Comparison of ENCODE assay signal across 18 cellular contexts in genomic region chr2:134401789-134402188, GRCh38.
DNase-seq lines count a peak whose midpoint lies in the region; ATAC-seq and TF ChIP-seq lines count a peak whose summit lies in the region.
"Had no signal": no experiment of that assay in that cellular context is flagged by ENCODE, and none has a peak within 500 bp of the region (broad histone marks: within the 10 kb centered on the region; RNA-seq: fewer than 3 reads in every experiment).

No MANE protein-coding gene starts in this region.

- intact Hi-C loops in Right ventricle myocardium superior (cut with DNase I) (no loop called here), gastrocnemius medialis (cut with DNase I; ENCODE audit: low total_unique reads) (no loop called here), dorsolateral prefrontal cortex (cut with DNase I) (no loop called here), PC-9 (cut with micrococcal nuclease; ENCODE audit: unreplicated experiment) (no loop called here)

- 0 out of 22 replicates have a peak overlapping the region, but pooled peaks of 1 of the 11 experiments have one; percentile 13 for H3K9ac ChIP-seq in BLaER1 treated with 17β-estradiol and CSF1 and Interleukin-3, amounts not matched to agents 10 nM and 100 nM
- H3K9ac ChIP-seq: SK-N-SH had no signal

- no peaks in the 10 kb centered on the region for H3K9me2 ChIP-seq in PC-9 (ENCODE audit: insufficient read depth)
- H3K9me2 ChIP-seq: SK-N-SH had no signal

- in situ Hi-C loops in SK-MEL-5 (cut with HindIII; ENCODE audit: low pct_unique_long_range_greater_than_20kb, low sequenced_read_pairs), result no loop called here
- in situ Hi-C loops in gastrocnemius medialis (cut with MboI; ENCODE audit: low sequenced_read_pairs in 4 of 4), result loop anchor here in 1 of 4 donors (25.0 kb wide), 2 partner anchors 164 to 539 kb away; no protein-coding TSS in a partner anchor

- no peak overlapping the region for H3K4me3 Mint-ChIP-seq in immature natural killer cell
- H3K4me3 Mint-ChIP-seq: CD4-positive, CD25-positive, alpha-beta regulatory T cell; WTC11 had no signal

- peak; percentile 79 for ATAC-seq in Right ventricle myocardium superior (ENCODE audit: poor library complexity)
- ATAC-seq in gastrocnemius medialis, result peak; percentile 69 to 72
- ATAC-seq: HCT116, WTC11 had no signal

- no peak for TF ChIP-seq POLR2A in gastrocnemius medialis (IDR thresholded peaks at IDR 0.05)

- peaks cover 19 to 83% (median 71%) of the 10 kb centered on the region in 10 experiments for H3K4me1 ChIP-seq in BLaER1 treated with 17β-estradiol and CSF1 and Interleukin-3, amounts not matched to agents 10 nM and 100 nM
- H3K4me1 ChIP-seq in gastrocnemius medialis, result peaks cover 15 to 24% of the 10 kb centered on the region in 2 donors
- peaks cover 9% of the 10 kb centered on the region for H3K4me1 ChIP-seq in PC-9 (replicated peaks; ENCODE audit: insufficient read depth)

- H3K27me3 Mint-ChIP-seq in immature natural killer cell (ENCODE audit: low read depth in 3 of 3), result peaks cover 0 to 4% (median 3%) of the 10 kb centered on the region in 3 donors
- H3K27me3 Mint-ChIP-seq: CD4-positive, CD25-positive, alpha-beta regulatory T cell had no signal

- peak overlapping the region; percentile 24 to 82 (median 76); a peak in 21 of 22 replicates for H3K4me2 ChIP-seq in BLaER1 treated with 17β-estradiol and CSF1 and Interleukin-3, amounts not matched to agents 10 nM and 100 nM
- H3K4me2 ChIP-seq in PC-9, result no peak overlapping the region
- H3K4me2 ChIP-seq: SK-N-SH had no signal

- H3K9me3 Mint-ChIP-seq in immature natural killer cell, result no peaks in the 10 kb centered on the region
- H3K9me3 Mint-ChIP-seq: CD4-positive, CD25-positive, alpha-beta regulatory T cell; WTC11 had no signal

- H3K36me3 ChIP-seq in BLaER1 treated with 17β-estradiol and CSF1 and Interleukin-3, amounts not matched to agents 10 nM and 100 nM, result peaks cover 49 to 96% (median 81%) of the 10 kb centered on the region in 11 experiments
- H3K36me3 ChIP-seq in gastrocnemius medialis, result no peaks in the 10 kb centered on the region
- H3K36me3 ChIP-seq in PC-9 (ENCODE audit: low read depth), result no peaks in the 10 kb centered on the region

- POLR2A ChIA-PET in PC-9 (lab: Charles Lee; ENCODE audit: unreplicated experiment), result no interaction called here

- H3K27ac Mint-ChIP-seq in immature natural killer cell, result no peak overlapping the region
- H3K27ac Mint-ChIP-seq: WTC11 had no signal

- DNase-seq in SK-MEL-5 (ENCODE audit: low read depth, low spot score), result peak; percentile 57
- no peak for DNase-seq in Right ventricle myocardium superior
- peak in 1 of 2 donors; percentile 24 for DNase-seq in gastrocnemius medialis
- no peak for DNase-seq in dorsolateral prefrontal cortex
- DNase-seq in immature natural killer cell, result no peak
- DNase-seq in NCI-H774 (lab: John Stamatoyannopoulos, UW), result no peak
- DNase-seq in PC-9, result no peak
- DNase-seq: CD4-positive, CD25-positive, alpha-beta regulatory T cell; effector CD8-positive, alpha-beta T cell; GDM1; head of caudate nucleus; NCI-H1436 treated with DMSO at 0.1 percent for 48 hours; nucleus accumbens; stimulated activated CD4-positive, alpha-beta T cell treated with anti-CD3 and anti-CD28 coated beads, Interleukin-1b, Interleukin-23, amount 100 ng/mL, for 48 hours had no signal

- CTCF ChIA-PET in PC-9 (lab: Charles Lee), result no interaction called here

- H4K20me1 ChIP-seq in BLaER1 treated with 17β-estradiol and CSF1 and Interleukin-3, amounts not matched to agents 10 nM and 100 nM, result peaks cover 0 to 51% (median 8%) of the 10 kb centered on the region in 11 experiments; a peak in 7 of 22 replicates
- no peaks in the 10 kb centered on the region for H4K20me1 ChIP-seq in PC-9 (ENCODE audit: insufficient read depth)

- H3K4me1 Mint-ChIP-seq in immature natural killer cell, result peaks cover 5 to 13% of the 10 kb centered on the region in 2 donors

- no peak overlapping the region for H2AFZ ChIP-seq in PC-9

- peak overlapping the region in 7 of 11 experiments; percentile 15 to 57 (median 40); a peak in 9 of 22 replicates for H3K27ac ChIP-seq in BLaER1 treated with 17β-estradiol and CSF1 and Interleukin-3, amounts not matched to agents 10 nM and 100 nM
- peak overlapping the region; percentile 46 to 70 (median 62) for H3K27ac ChIP-seq in gastrocnemius medialis
- H3K27ac ChIP-seq in dorsolateral prefrontal cortex, result peak overlapping the region in 9 of 59 donors; percentile 2 to 69 (median 16)
- H3K27ac ChIP-seq in PC-9, result no peak overlapping the region

- H3K79me2 ChIP-seq in PC-9 (ENCODE audit: low read depth), result no peaks in the 10 kb centered on the region

- H3K9me3 ChIP-seq in BLaER1 treated with 17β-estradiol and CSF1 and Interleukin-3, amounts not matched to agents 10 nM and 100 nM (replicated peaks in 1 of 11), result no peaks in the 10 kb centered on the region
- H3K9me3 ChIP-seq in gastrocnemius medialis (no peaks in the 10 kb centered on the region), PC-9 (ENCODE audit: insufficient read depth, low read depth) (no peaks in the 10 kb centered on the region)
- H3K9me3 ChIP-seq: SK-N-SH had no signal

- no TSS peak for BruUV-seq in PC-9 (replicated peaks; lab: Mats Ljungman, UMichigan)

- TF ChIP-seq CTCF in gastrocnemius medialis (IDR thresholded peaks at IDR 0.05 in 4 of 5, conservative IDR thresholded peaks at IDR 0.05 in 1 of 5), result no peak
- no peak for TF ChIP-seq CTCF in dorsolateral prefrontal cortex (IDR thresholded peaks at IDR 0.05 in 54 of 56, conservative IDR thresholded peaks at IDR 0.05 in 2 of 56; ENCODE audit: low read depth in 1 of 56, partially characterized antibody in 56 of 56)
- no peak for TF ChIP-seq CTCF in PC-9 (conservative IDR thresholded peaks at IDR 0.05)

- no peaks in the 10 kb centered on the region for H3K27me3 ChIP-seq in BLaER1 treated with 17β-estradiol and CSF1 and Interleukin-3, amounts not matched to agents 10 nM and 100 nM
- H3K27me3 ChIP-seq in gastrocnemius medialis, result no peaks in the 10 kb centered on the region
- no peaks in the 10 kb centered on the region for H3K27me3 ChIP-seq in dorsolateral prefrontal cortex
- no peaks in the 10 kb centered on the region for H3K27me3 ChIP-seq in PC-9 (ENCODE audit: insufficient read depth, low read depth)

- H3F3A ChIP-seq in PC-9 (ENCODE audit: insufficient read depth, low read depth), result peaks cover 4% of the 10 kb centered on the region; the same call in 1 of the 2 replicates

- peaks cover 5 to 35% (median 14%) of the 10 kb centered on the region in 3 donors for H3K36me3 Mint-ChIP-seq in immature natural killer cell

- no peak overlapping the region for H3K4me3 ChIP-seq in BLaER1 treated with 17β-estradiol and CSF1 and Interleukin-3, amounts not matched to agents 10 nM and 100 nM
- H3K4me3 ChIP-seq in gastrocnemius medialis (no peak overlapping the region), dorsolateral prefrontal cortex (no peak overlapping the region), PC-9 (no peak overlapping the region)
